Comparison of ENCODE assay signal across 1 cellular context in the genomic region with DNA sequence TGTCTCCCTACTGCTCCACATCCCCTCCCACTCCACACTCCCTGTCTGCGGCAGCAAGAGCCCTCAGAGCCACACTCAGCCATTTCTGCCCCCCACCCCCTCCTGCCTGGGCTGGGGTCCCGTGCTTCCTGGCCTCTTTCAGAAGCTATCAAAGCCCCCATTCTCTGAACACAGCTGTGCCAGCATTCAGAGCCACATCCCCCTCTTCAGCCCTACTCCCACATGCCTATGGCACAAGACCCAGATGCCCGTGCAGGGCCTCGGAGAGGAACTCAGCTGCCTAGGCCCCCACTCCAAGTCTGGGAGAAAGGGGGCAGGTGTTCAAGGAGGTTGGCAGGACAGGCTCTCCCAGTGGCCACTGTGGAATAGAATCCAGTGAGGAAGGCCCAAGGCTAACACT.
A peak's percentile ranks its signal among the peaks of the same experiment; 100 is the strongest.
TF ChIP-seq lines count a peak whose summit lies in the region.

No MANE protein-coding gene starts in this region.

TF ChIP-seq in A549, 52 proteins besides CTCF, POLR2A, EP300 and RAD21:
- TF ChIP-seq, protein P1, sequence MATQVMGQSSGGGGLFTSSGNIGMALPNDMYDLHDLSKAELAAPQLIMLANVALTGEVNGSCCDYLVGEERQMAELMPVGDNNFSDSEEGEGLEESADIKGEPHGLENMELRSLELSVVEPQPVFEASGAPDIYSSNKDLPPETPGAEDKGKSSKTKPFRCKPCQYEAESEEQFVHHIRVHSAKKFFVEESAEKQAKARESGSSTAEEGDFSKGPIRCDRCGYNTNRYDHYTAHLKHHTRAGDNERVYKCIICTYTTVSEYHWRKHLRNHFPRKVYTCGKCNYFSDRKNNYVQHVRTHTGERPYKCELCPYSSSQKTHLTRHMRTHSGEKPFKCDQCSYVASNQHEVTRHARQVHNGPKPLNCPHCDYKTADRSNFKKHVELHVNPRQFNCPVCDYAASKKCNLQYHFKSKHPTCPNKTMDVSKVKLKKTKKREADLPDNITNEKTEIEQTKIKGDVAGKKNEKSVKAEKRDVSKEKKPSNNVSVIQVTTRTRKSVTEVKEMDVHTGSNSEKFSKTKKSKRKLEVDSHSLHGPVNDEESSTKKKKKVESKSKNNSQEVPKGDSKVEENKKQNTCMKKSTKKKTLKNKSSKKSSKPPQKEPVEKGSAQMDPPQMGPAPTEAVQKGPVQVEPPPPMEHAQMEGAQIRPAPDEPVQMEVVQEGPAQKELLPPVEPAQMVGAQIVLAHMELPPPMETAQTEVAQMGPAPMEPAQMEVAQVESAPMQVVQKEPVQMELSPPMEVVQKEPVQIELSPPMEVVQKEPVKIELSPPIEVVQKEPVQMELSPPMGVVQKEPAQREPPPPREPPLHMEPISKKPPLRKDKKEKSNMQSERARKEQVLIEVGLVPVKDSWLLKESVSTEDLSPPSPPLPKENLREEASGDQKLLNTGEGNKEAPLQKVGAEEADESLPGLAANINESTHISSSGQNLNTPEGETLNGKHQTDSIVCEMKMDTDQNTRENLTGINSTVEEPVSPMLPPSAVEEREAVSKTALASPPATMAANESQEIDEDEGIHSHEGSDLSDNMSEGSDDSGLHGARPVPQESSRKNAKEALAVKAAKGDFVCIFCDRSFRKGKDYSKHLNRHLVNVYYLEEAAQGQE (IDR thresholded peaks at IDR 0.05), result 0 out of 2 replicates have a peak, but pooled peaks have one; percentile 4
- TF ChIP-seq HEYL (CRISPR knock-in tag; IDR thresholded peaks at IDR 0.05), result no peak
- TF ChIP-seq JUNB (IDR thresholded peaks at IDR 0.05), result no peak
- TF ChIP-seq ZNF302 (CRISPR knock-in tag; IDR thresholded peaks at IDR 0.05), result no peak
- TF ChIP-seq GATA3 (IDR thresholded peaks at IDR 0.05; ENCODE audit: borderline replicate concordance), result no peak
- TF ChIP-seq CHD4 (IDR thresholded peaks at IDR 0.05; ENCODE audit: borderline replicate concordance), result no peak
- no peak for TF ChIP-seq ZSCAN20 (CRISPR knock-in tag; IDR thresholded peaks at IDR 0.05)
